In the genomic region with DNA sequence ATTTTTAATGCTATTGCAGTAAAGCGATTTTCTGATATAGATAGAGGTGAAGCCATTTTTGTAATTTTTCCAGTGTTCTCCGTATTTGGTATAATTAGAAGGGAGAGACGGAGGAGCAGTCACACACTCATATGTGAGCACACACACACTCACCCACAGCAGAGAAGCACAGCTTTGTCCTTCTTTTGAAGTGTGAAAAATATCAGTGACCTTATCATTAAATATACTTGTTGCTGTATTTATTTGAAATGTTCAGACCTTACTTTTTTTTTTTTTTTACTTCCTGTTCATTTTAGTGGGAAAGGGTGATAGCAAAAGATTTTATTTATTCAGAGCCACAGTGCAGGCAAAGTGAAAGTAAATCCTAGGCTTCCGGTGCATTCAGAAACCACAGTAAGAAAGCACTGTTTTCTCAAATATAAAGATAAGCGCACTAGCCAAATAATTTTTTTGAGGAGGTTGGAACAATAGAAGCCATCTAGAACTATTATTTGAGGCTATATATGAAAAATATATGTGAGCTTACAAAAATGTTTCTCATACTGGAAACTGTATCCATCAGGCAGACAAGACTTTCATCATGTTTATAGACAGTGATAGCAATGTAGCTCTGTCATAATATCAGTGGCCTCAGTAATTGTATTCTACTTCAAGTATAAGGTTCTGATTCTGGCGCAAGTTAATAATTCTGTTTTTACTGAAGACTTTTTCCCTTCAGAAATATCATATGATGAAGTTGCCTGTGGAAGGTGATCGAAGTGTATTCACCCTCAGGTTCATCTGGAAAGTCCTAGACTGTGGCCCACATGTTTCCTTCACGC, we compare ENCODE assay signal across 1 cellular context.
TF ChIP-seq lines count a peak whose summit lies in the region.

No MANE protein-coding gene starts in this region.

TF ChIP-seq in SK-N-SH, 30 proteins besides CTCF, POLR2A, EP300 and RAD21 (continued from another document):
- TF ChIP-seq RFX5 (IDR thresholded peaks at IDR 0.05; ENCODE audit: low read length) (no peak), JUND (IDR thresholded peaks at IDR 0.05) (no peak), MEF2A (IDR thresholded peaks at IDR 0.05; ENCODE audit: borderline replicate concordance, low read depth) (no peak), TEAD4 (IDR thresholded peaks at IDR 0.05; ENCODE audit: borderline replicate concordance, insufficient read depth) (no peak), ELF1 (IDR thresholded peaks at IDR 0.05) (no peak), GATA2 (CRISPR knock-in tag; IDR thresholded peaks at IDR 0.05) (no peak), FOXJ3 (CRISPR knock-in tag; IDR thresholded peaks at IDR 0.05) (no peak)
